ENCODE assay signal across 11 cellular contexts in the genomic region with DNA sequence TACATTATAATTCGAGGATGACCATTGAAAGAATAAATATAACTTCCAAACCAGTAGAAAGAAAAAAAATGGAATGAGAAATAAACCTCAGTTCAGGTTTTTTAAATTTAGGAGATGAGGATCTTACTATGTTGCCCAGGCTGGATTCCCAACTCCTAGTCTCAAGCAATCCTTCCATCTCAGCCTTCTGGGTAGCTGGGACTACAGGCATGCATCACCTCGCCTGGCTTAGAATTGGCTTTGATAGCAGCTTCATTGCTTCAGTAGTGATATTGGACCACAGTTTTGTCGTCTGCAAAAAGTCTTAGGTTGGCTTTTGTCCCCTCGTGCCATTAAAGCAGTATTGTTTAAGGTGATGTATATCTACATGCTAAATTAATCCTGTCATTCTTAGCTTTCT. TPM values are rescaled to one million over a fixed set of nuclear protein-coding genes. Genes with fewer than 3 reads are reported as not detected.
A peak's percentile ranks its signal among the peaks of the same experiment; 100 is the strongest.
DNase-seq lines count a peak whose midpoint lies in the region; ATAC-seq, FAIRE-seq and TF ChIP-seq lines count a peak whose summit lies in the region.
"Had no signal": no experiment of that assay in that cellular context is flagged by ENCODE, and none has a peak within 500 bp of the region (broad histone marks: within the 10 kb centered on the region; RNA-seq: fewer than 3 reads in every experiment).

No MANE protein-coding gene starts in this region.

- ATAC-seq in lower lobe of right lung (no peak), GM21619 (IDR thresholded peaks at IDR 0.05; ENCODE audit: unreplicated experiment) (no peak)

- DNase-seq in HFF-Myc (ENCODE audit: extremely low read depth, low read depth) (no peak), lower lobe of right lung (no peak), RCC 7860 (ENCODE audit: low spot score) (no peak), NOMO-1 treated with DMSO at 0.1 percent for 48 hours (lab: John Stamatoyannopoulos, UW; ENCODE audit: unreplicated experiment) (no peak)
- DNase-seq in activated T-helper 2 cell treated with anti-CD3 and anti-CD28 coated beads, Interferon-gamma antibody, Interleukin-2, Interleukin-4, amounts not matched to agents 10 μg/mL and 5 μg/mL and 100 μg/mL, durations not matched to agents 14 hours and 24 hours and 36 hours (ENCODE audit: low spot score): no peak
- no peak for DNase-seq in effector CD8-positive, alpha-beta T cell (lab: John Stamatoyannopoulos, UW)
- DNase-seq: DMS79, NCI-H446 treated with DMSO at 0.1 percent for 48 hours, T1000 had no signal

- TF ChIP-seq CTCF in HFF-Myc (IDR thresholded peaks at IDR 0.05; ENCODE audit: low read depth, low read length, missing control alignments) (no peak), lower lobe of right lung (IDR thresholded peaks at IDR 0.05) (no peak)

- H3K27me3 ChIP-seq in BLaER1: no peaks in the 10 kb centered on the region
- H3K27me3 ChIP-seq in lower lobe of right lung (ENCODE audit: low read depth): no peaks in the 10 kb centered on the region

- H3K4me3 Mint-ChIP-seq in activated T-helper 2 cell treated with anti-CD3 and anti-CD28 coated beads, Interferon-gamma antibody, Interleukin-2, Interleukin-4, amounts not matched to agents 10 μg/mL and 5 μg/mL and 100 μg/mL, durations not matched to agents 14 hours and 24 hours and 36 hours (ENCODE audit: low read depth): peak overlapping the region; percentile 97

- H3K4me1 ChIP-seq in BLaER1: peaks cover 49% of the 10 kb centered on the region
- peaks cover 23% of the 10 kb centered on the region for H3K4me1 ChIP-seq in lower lobe of right lung

- FAIRE-seq in RCC 7860 (lab: Jason Lieb, UNC): no peak

- peak overlapping the region; percentile 97 for H3K4me2 ChIP-seq in BLaER1

- no peak overlapping the region for H3K27ac ChIP-seq in BLaER1
- no peak overlapping the region for H3K27ac ChIP-seq in lower lobe of right lung

- intact Hi-C loops in activated T-helper 2 cell treated with anti-CD3 and anti-CD28 coated beads, Interferon-gamma antibody, Interleukin-2, Interleukin-4, amounts not matched to agents 10 μg/mL and 5 μg/mL and 100 μg/mL, durations not matched to agents 14 hours and 24 hours and 36 hours (cut with micrococcal nuclease): loop anchor here (5.0 to 10.0 kb wide), 5 partner anchors 34 to 782 kb away; partner anchors contain the start of genes AKR1A1, BTBD19, DYNLT4 and HECTD3
- intact Hi-C loops in lower lobe of right lung (cut with DNase I): no loop called here

- H3K9me3 ChIP-seq in BLaER1: no peaks in the 10 kb centered on the region
- H3K9me3 ChIP-seq in lower lobe of right lung: no peaks in the 10 kb centered on the region

- H3K27ac Mint-ChIP-seq in activated T-helper 2 cell treated with anti-CD3 and anti-CD28 coated beads, Interferon-gamma antibody, Interleukin-2, Interleukin-4, amounts not matched to agents 10 μg/mL and 5 μg/mL and 100 μg/mL, durations not matched to agents 14 hours and 24 hours and 36 hours: peak overlapping the region; percentile 98

- no peaks in the 10 kb centered on the region for H3K27me3 Mint-ChIP-seq in activated T-helper 2 cell treated with anti-CD3 and anti-CD28 coated beads, Interferon-gamma antibody, Interleukin-2, Interleukin-4, amounts not matched to agents 10 μg/mL and 5 μg/mL and 100 μg/mL, durations not matched to agents 14 hours and 24 hours and 36 hours (ENCODE audit: low read depth)

- peaks cover 72% of the 10 kb centered on the region for H4K20me1 ChIP-seq in BLaER1

- peaks cover 27% of the 10 kb centered on the region for H3K4me1 Mint-ChIP-seq in activated T-helper 2 cell treated with anti-CD3 and anti-CD28 coated beads, Interferon-gamma antibody, Interleukin-2, Interleukin-4, amounts not matched to agents 10 μg/mL and 5 μg/mL and 100 μg/mL, durations not matched to agents 14 hours and 24 hours and 36 hours (ENCODE audit: low read depth)

- H3K36me3 Mint-ChIP-seq in activated T-helper 2 cell treated with anti-CD3 and anti-CD28 coated beads, Interferon-gamma antibody, Interleukin-2, Interleukin-4, amounts not matched to agents 10 μg/mL and 5 μg/mL and 100 μg/mL, durations not matched to agents 14 hours and 24 hours and 36 hours (ENCODE audit: low read depth): peaks cover 34% of the 10 kb centered on the region

- no peaks in the 10 kb centered on the region for H3K9me3 Mint-ChIP-seq in activated T-helper 2 cell treated with anti-CD3 and anti-CD28 coated beads, Interferon-gamma antibody, Interleukin-2, Interleukin-4, amounts not matched to agents 10 μg/mL and 5 μg/mL and 100 μg/mL, durations not matched to agents 14 hours and 24 hours and 36 hours

- H3K4me3 ChIP-seq in BLaER1 (peak overlapping the region; percentile 96), HFF-Myc (replicated peaks; ENCODE audit: low read depth, low read length) (peak overlapping the region; percentile 98; the same call in 1 of the 2 replicates), lower lobe of right lung (peak overlapping the region; percentile 21)

- peaks cover 45% of the 10 kb centered on the region for H3K36me3 ChIP-seq in BLaER1
- H3K36me3 ChIP-seq in lower lobe of right lung: peaks cover under 1% of the 10 kb centered on the region

- H3K9ac ChIP-seq in BLaER1: no peak overlapping the region; the same call in none of the 2 replicates

RNA-seq across cellular contexts. Expression of gene NASP, which starts 2.9 kb away (rescaled TPM):
- total RNA-seq in activated T-helper 2 cell treated with anti-CD3 and anti-CD28 coated beads, Interferon-gamma antibody, Interleukin-2, Interleukin-4, amounts not matched to agents 10 μg/mL and 5 μg/mL and 100 μg/mL, durations not matched to agents 14 hours and 24 hours and 36 hours: 253 and 265 TPM in 2 replicates
- 50.0 TPM for total RNA-seq in lower lobe of right lung

RNA-seq across cellular contexts. Expression of gene AKR1A1, which starts 36.1 kb away (rescaled TPM):
- total RNA-seq in activated T-helper 2 cell treated with anti-CD3 and anti-CD28 coated beads, Interferon-gamma antibody, Interleukin-2, Interleukin-4, amounts not matched to agents 10 μg/mL and 5 μg/mL and 100 μg/mL, durations not matched to agents 14 hours and 24 hours and 36 hours: 191 and 210 TPM in 2 replicates
- 203 TPM for total RNA-seq in lower lobe of right lung

RNA-seq across cellular contexts. Expression of gene CCDC17, which starts 37.1 kb away (rescaled TPM):
- total RNA-seq in activated T-helper 2 cell treated with anti-CD3 and anti-CD28 coated beads, Interferon-gamma antibody, Interleukin-2, Interleukin-4, amounts not matched to agents 10 μg/mL and 5 μg/mL and 100 μg/mL, durations not matched to agents 14 hours and 24 hours and 36 hours: 2.5 and 2.8 TPM in 2 replicates
- total RNA-seq in lower lobe of right lung: 20.3 TPM

Comparison
In these comparisons a context has a peak if more than half of its experiments do, and no peak if none do; other contexts are left out.
1. H3K4me3 ChIP-seq: peak in every context shown above with its lines; median percentile 98 in HFF-Myc; 96 in BLaER1; 21 in lower lobe of right lung.